ENCODE assay signal across 7 cellular contexts in genomic region chr5:96171973-96172372, GRCh38.
A peak's percentile ranks its signal among the peaks of the same experiment; 100 is the strongest.
DNase-seq lines count a peak whose midpoint lies in the region; ATAC-seq and TF ChIP-seq lines count a peak whose summit lies in the region.
"Not testable (repeated sequence)": the region's sequence is repeated elsewhere in the genome, so short reads cannot be mapped to it uniquely, and the experiment has no call there.

No MANE protein-coding gene starts in this region.

- peak overlapping the region; percentile 86 for H3K27ac Mint-ChIP-seq in osteocyte (ENCODE audit: unreplicated experiment)

- not testable (repeated sequence) for H3K4me3 Mint-ChIP-seq in osteocyte (ENCODE audit: unreplicated experiment)

- not testable (repeated sequence) for H3K14ac ChIP-seq in IMR-90 (replicated peaks; ENCODE audit: low read depth, low read length)

- not testable (repeated sequence) for H3K9me3 Mint-ChIP-seq in osteocyte (ENCODE audit: unreplicated experiment)

- H4K20me1 ChIP-seq in GM23248 (ENCODE audit: insufficient read depth); IMR-90 (ENCODE audit: insufficient read depth, low read length): not testable (repeated sequence)

- CTCF ChIA-PET in AG04450 (lab: Charles Lee); IMR-90 (lab: Yijun Ruan, JAX): not testable (repeated sequence)

- intact Hi-C loops in IMR-90 (cut with micrococcal nuclease), result loop anchor here (10.0 kb wide), 3 partner anchors 83 to 163 kb away; no protein-coding TSS in a partner anchor
- intact Hi-C loops in colonic mucosa (cut with DNase I), result not testable (repeated sequence)

- peak overlapping the region; percentile 40; the same call in 1 of the 3 replicates for H2BK15ac ChIP-seq in IMR-90 (ENCODE audit: low read depth, low read length)
- H2BK15ac ChIP-seq in mesendoderm (replicated peaks; ENCODE audit: low read depth), result not testable (repeated sequence)

- not testable (repeated sequence) for BruUV-seq in IMR-90 (replicated peaks; lab: Mats Ljungman, UMichigan)

- H3K56ac ChIP-seq in IMR-90 (ENCODE audit: extremely low read depth, insufficient read depth, low read length), result not testable (repeated sequence)
- H3K56ac ChIP-seq in mesendoderm (ENCODE audit: low read length), result peak overlapping the region; percentile 84

- not testable (repeated sequence) for H3K9ac ChIP-seq in GM23248; IMR-90 (ENCODE audit: low read depth, low read length); colonic mucosa (ENCODE audit: low read depth in 2 of 2, low read length in 2 of 2)
- H3K9ac ChIP-seq in mesendoderm (ENCODE audit: low read length), result peak overlapping the region; percentile 64

- WGBS in GM23248 (ENCODE audit: low coverage in 1 of 2, low lambda C conversion rate in 2 of 2, missing lambda C conversion rate in 2 of 2), 2 experiments, result 90 to 93% methylated on average over 4 of the region's 4 CpGs
- no CpG with 5 or more reads among the region's 4 CpGs for WGBS in IMR-90 (ENCODE audit: extremely low coverage in 2 of 2, insufficient read length in 1 of 2), 2 experiments
- WGBS in mesendoderm (ENCODE audit: extremely low coverage, insufficient coverage, low lambda C conversion rate), result no CpG with 5 or more reads among the region's 4 CpGs

- in situ Hi-C loops in GM23248 (cut with MboI); IMR-90 (cut with MboI; ENCODE audit: low sequenced_read_pairs): not testable (repeated sequence)

- H3K9me1 ChIP-seq in IMR-90 (ENCODE audit: insufficient read depth, low read length), result not testable (repeated sequence)

- H3K27me3 ChIP-seq in AG04450 (ENCODE audit: control insufficient read depth, insufficient read depth, low read length); GM23248 (replicated peaks; ENCODE audit: insufficient read depth); IMR-90 (ENCODE audit: control insufficient read depth, insufficient read depth, low read length); RWPE2 (ENCODE audit: insufficient read depth, poor library complexity, severe bottlenecking); colonic mucosa; mesendoderm (ENCODE audit: insufficient read depth, low read length, poor library complexity): not testable (repeated sequence)

- not testable (repeated sequence) for H3K79me2 ChIP-seq in GM23248 (ENCODE audit: insufficient read depth); mesendoderm (ENCODE audit: control insufficient read depth, insufficient read depth, low read length)

- H3K9me3 ChIP-seq in AG04450 (ENCODE audit: control insufficient read depth, insufficient read depth, low read length); GM23248 (ENCODE audit: low read depth); IMR-90 (ENCODE audit: control insufficient read depth, insufficient read depth, low read length); RWPE2 (ENCODE audit: severe bottlenecking); colonic mucosa: not testable (repeated sequence)

- dilution Hi-C loops in IMR-90 (cut with HindIII; ENCODE audit: low sequenced_read_pairs, unreplicated experiment), result not testable (repeated sequence)

- not testable (repeated sequence) for H3K4me2 ChIP-seq in GM23248 (ENCODE audit: unreplicated experiment); IMR-90 (ENCODE audit: low read depth, low read length); mesendoderm (ENCODE audit: low read length)

- peak overlapping the region; percentile 16 for H3K18ac ChIP-seq in IMR-90 (ENCODE audit: low read depth, low read length)
- peak overlapping the region; percentile 56 for H3K18ac ChIP-seq in mesendoderm (ENCODE audit: low read length)

- H3K4me1 ChIP-seq in GM23248 (ENCODE audit: insufficient read depth) (peaks cover 33% of the 10 kb centered on the region), IMR-90 (ENCODE audit: control insufficient read depth, insufficient read depth, low read length) (peaks cover 13% of the 10 kb centered on the region), RWPE2 (ENCODE audit: insufficient read depth, poor library complexity, severe bottlenecking) (peaks cover 22% of the 10 kb centered on the region), mesendoderm (ENCODE audit: control insufficient read depth, low read depth, low read length) (peaks cover 10% of the 10 kb centered on the region)
- not testable (repeated sequence) for H3K4me1 ChIP-seq in colonic mucosa

- peaks cover 36% of the 10 kb centered on the region for H3K4me1 Mint-ChIP-seq in osteocyte (ENCODE audit: unreplicated experiment)

- TF ChIP-seq CTCF in AG04450 (IDR thresholded peaks at IDR 0.05; ENCODE audit: low read depth, low read length); IMR-90 (conservative IDR thresholded peaks at IDR 0.05; ENCODE audit: low read depth, low read length); RWPE2 (IDR thresholded peaks at IDR 0.05; ENCODE audit: poor library complexity, severe bottlenecking); colonic mucosa (IDR thresholded peaks at IDR 0.05); osteocyte (IDR thresholded peaks at IDR 0.05): not testable (repeated sequence)

- H3K36me3 Mint-ChIP-seq in osteocyte (ENCODE audit: unreplicated experiment), result not testable (repeated sequence)

- not testable (repeated sequence) for H3K9me2 ChIP-seq in GM23248 (ENCODE audit: insufficient read depth)

- peak overlapping the region; percentile 84; the same call in 1 of the 2 replicates for H2BK20ac ChIP-seq in IMR-90 (ENCODE audit: low read depth, low read length)

- peak overlapping the region; percentile 81 for H2BK5ac ChIP-seq in IMR-90 (ENCODE audit: low read depth, low read length, poor library complexity, severe bottlenecking)
- peak overlapping the region; percentile 81 for H2BK5ac ChIP-seq in mesendoderm (ENCODE audit: low read length)

- not testable (repeated sequence) for H2AK9ac ChIP-seq in IMR-90 (replicated peaks; ENCODE audit: low read depth, low read length, poor library complexity)

- not testable (repeated sequence) for H3K4me3 ChIP-seq in AG04450 (ENCODE audit: low read depth, low read length); GM23248; IMR-90 (ENCODE audit: insufficient read depth, low read depth, low read length); RWPE2 (ENCODE audit: severe bottlenecking); colonic mucosa; mesendoderm (ENCODE audit: low read length)

- H4K91ac ChIP-seq in IMR-90 (ENCODE audit: insufficient read depth, low read depth, low read length), result peak overlapping the region; percentile 30; the same call in 1 of the 2 replicates

- POLR2A ChIA-PET in AG04450 (lab: Yijun Ruan, JAX), result interaction anchor here (0.6 to 2.0 kb wide), 3 partner anchors 15 to 104 kb away, joined by 3 to 8 read pairs (median 4); no protein-coding TSS in a partner anchor
- POLR2A ChIA-PET in IMR-90 (lab: Charles Lee; ENCODE audit: unreplicated experiment), result not testable (repeated sequence)

- not testable (repeated sequence) for DNase-seq in AG04450 (ENCODE audit: low read depth, low spot score); GM23248; IMR-90; RWPE2 (ENCODE audit: low spot score); osteocyte (ENCODE audit: extremely low spot score, unreplicated experiment)
- peak; percentile 39 for DNase-seq in colonic mucosa
- DNase-seq in mesendoderm, result peak; percentile 86

- peak overlapping the region; percentile 14 for H4K5ac ChIP-seq in IMR-90 (ENCODE audit: low read depth, low read length)
- H4K5ac ChIP-seq in mesendoderm (ENCODE audit: low read length), result not testable (repeated sequence)

- peak overlapping the region; percentile 67 for H2BK120ac ChIP-seq in IMR-90 (ENCODE audit: low read depth, low read length)
- H2BK120ac ChIP-seq in mesendoderm (ENCODE audit: low read depth, low read length), result peak overlapping the region; percentile 65

- H3K23ac ChIP-seq in IMR-90 (ENCODE audit: low read depth, low read length); mesendoderm (ENCODE audit: low read length): not testable (repeated sequence)

- not testable (repeated sequence) for ATAC-seq in IMR-90 (ENCODE audit: low read depth); RWPE2 (ENCODE audit: low read depth)

- not testable (repeated sequence) for H3K36me3 ChIP-seq in GM23248 (ENCODE audit: low read depth); IMR-90 (ENCODE audit: control insufficient read depth, insufficient read depth, low read length); RWPE2 (ENCODE audit: low read depth); colonic mucosa; mesendoderm (ENCODE audit: control insufficient read depth, insufficient read depth, low read length)

- TF ChIP-seq POLR2A in IMR-90 (IDR thresholded peaks at IDR 0.05; ENCODE audit: low read depth, low read length), result not testable (repeated sequence)

- not testable (repeated sequence) for H2AFZ ChIP-seq in GM23248; IMR-90 (replicated peaks; ENCODE audit: low read length, poor library complexity)

- H3K4ac ChIP-seq in IMR-90 (ENCODE audit: low read depth, low read length) (peak overlapping the region; percentile 71), mesendoderm (ENCODE audit: low read depth, low read length) (peak overlapping the region; percentile 98)

- not testable (repeated sequence) for H3K79me1 ChIP-seq in IMR-90 (ENCODE audit: low read depth in 1 of 2, low read length in 2 of 2); mesendoderm (ENCODE audit: low read length)

- not testable (repeated sequence) for H3K27me3 Mint-ChIP-seq in osteocyte (ENCODE audit: unreplicated experiment)

- peak overlapping the region; percentile 16 to 68; a peak in 3 of 4 replicates for H4K8ac ChIP-seq in IMR-90 (ENCODE audit: low read depth in 2 of 2, low read length in 2 of 2)
- H4K8ac ChIP-seq in mesendoderm (ENCODE audit: low read depth, low read length), result not testable (repeated sequence)

- H2AK5ac ChIP-seq in IMR-90 (ENCODE audit: low read depth, low read length), result peak overlapping the region; percentile 60
- H2AK5ac ChIP-seq in mesendoderm (ENCODE audit: low read length), result not testable (repeated sequence)

- TF ChIP-seq RAD21 in IMR-90 (IDR thresholded peaks at IDR 0.05; ENCODE audit: low read length), result not testable (repeated sequence)

- peaks cover 18% of the 10 kb centered on the region; the same call in 1 of the 2 replicates for H3F3A ChIP-seq in GM23248 (ENCODE audit: insufficient read depth)

- peak overlapping the region; percentile 52 for H3K27ac ChIP-seq in AG04450 (ENCODE audit: low read depth, low read length)
- H3K27ac ChIP-seq in GM23248, result peak overlapping the region; percentile 0; the same call in 1 of the 2 replicates
- peak overlapping the region; percentile 78; the same call in 1 of the 2 replicates for H3K27ac ChIP-seq in IMR-90 (ENCODE audit: insufficient read depth, low read length)
- H3K27ac ChIP-seq in RWPE2 (ENCODE audit: poor library complexity, severe bottlenecking), result peak overlapping the region; percentile 13
- H3K27ac ChIP-seq in colonic mucosa, result not testable (repeated sequence)
- H3K27ac ChIP-seq in mesendoderm (ENCODE audit: low read depth, low read length), result peak overlapping the region; percentile 69
